In genomic region chr1:45640293-45640692, GRCh38 we compare ENCODE assay signal across 1 cellular context.
TF ChIP-seq lines count a peak whose summit lies in the region.

No MANE protein-coding gene starts in this region.

TF ChIP-seq in IMR-90, 13 proteins besides CTCF, POLR2A, EP300 and RAD21:
- TF ChIP-seq SMC3 (IDR thresholded peaks at IDR 0.05; ENCODE audit: low read depth, low read length): no peak
- no peak for TF ChIP-seq NFE2L2 (IDR thresholded peaks at IDR 0.05; ENCODE audit: low read depth, low read length)
- TF ChIP-seq RFX5 (IDR thresholded peaks at IDR 0.05; ENCODE audit: low read depth, low read length): no peak
